ENCODE assay signal across 26 cellular contexts in the genomic region with DNA sequence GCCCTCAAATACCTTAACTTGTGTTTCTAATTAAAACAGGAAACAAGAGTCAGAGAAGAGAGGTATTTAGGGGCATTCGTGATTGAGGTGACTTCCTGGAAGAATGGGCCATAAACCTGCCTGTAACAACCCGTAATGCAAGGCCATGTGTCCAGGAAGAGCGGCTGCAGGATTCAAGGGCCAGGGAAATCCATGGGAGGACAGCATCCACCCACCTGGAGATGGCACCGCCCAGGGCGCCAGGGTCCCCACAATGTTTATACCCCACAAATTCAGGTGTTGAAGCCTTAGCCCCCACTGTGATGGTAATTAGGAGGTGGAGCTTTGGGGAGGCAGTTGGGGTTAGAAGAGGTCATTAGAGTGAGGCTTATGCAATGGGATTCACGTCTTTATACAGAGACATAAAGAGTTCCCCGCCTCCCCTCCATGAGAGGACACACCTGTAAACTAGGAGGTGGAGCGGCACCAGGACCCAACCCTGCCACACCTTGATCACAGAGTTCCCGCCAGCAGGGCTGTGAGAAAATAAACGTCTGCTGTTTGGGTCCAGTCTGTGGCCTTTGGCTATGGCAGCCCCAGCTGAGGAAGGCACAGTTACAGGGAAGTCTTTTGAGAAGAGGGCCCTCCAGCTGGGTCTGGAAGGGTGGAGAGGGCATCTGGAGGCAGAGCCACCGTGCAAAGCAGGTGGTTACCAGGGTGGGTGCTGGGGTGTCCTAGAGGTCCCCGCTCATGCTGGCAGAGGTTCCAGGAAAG.
"Had no signal": no experiment of that assay in that cellular context is flagged by ENCODE, and none has a peak within 500 bp of the region (broad histone marks: within the 10 kb centered on the region; RNA-seq: fewer than 3 reads in every experiment).

No MANE protein-coding gene starts in this region.

- H3K36me3 Mint-ChIP-seq: memory B cell; naive thymus-derived CD4-positive, alpha-beta T cell; stimulated activated effector memory CD8-positive, alpha-beta T cell treated with anti-CD3 and anti-CD28 coated beads, Interleukin-12 subunit alpha, Interleukin-12 subunit beta, amount 100 ng/mL, for 72 hours had no signal

- H3K27ac ChIP-seq: epithelial cell of prostate, gastrocnemius medialis, ovary, psoas muscle, sigmoid colon, stomach, testis, tibial artery, upper lobe of right lung, uterus had no signal

- H3K4me1 ChIP-seq: gastrocnemius medialis, psoas muscle, sigmoid colon, stomach, tibial artery, upper lobe of right lung, uterus had no signal

- H3K9me3 ChIP-seq: gastrocnemius medialis, ovary, psoas muscle, sigmoid colon, testis, upper lobe of right lung, uterus had no signal

- H3K4me3 Mint-ChIP-seq: endodermal cell; memory B cell; naive thymus-derived CD4-positive, alpha-beta T cell; stimulated activated effector memory CD8-positive, alpha-beta T cell treated with anti-CD3 and anti-CD28 coated beads, Interleukin-12 subunit alpha, Interleukin-12 subunit beta, amount 100 ng/mL, for 72 hours had no signal

- H3K27ac Mint-ChIP-seq: endodermal cell; memory B cell; naive thymus-derived CD4-positive, alpha-beta T cell; nephron; stimulated activated effector memory CD8-positive, alpha-beta T cell treated with anti-CD3 and anti-CD28 coated beads, Interleukin-12 subunit alpha, Interleukin-12 subunit beta, amount 100 ng/mL, for 72 hours had no signal

- DNase-seq: cortex of kidney; effector CD8-positive, alpha-beta T cell; endodermal cell; foreskin fibroblast; gastrocnemius medialis; head of caudate nucleus; naive thymus-derived CD4-positive, alpha-beta T cell; occipital lobe; ovary; posterior cingulate gyrus; psoas muscle; right cardiac atrium; sigmoid colon; stimulated activated CD4-positive, alpha-beta T cell treated with anti-CD3 and anti-CD28 coated beads, Interleukin-2, amount 100 ng/mL, for 24 hours; stimulated activated CD4-positive, alpha-beta T cell treated with anti-CD3 and anti-CD28 coated beads, Interleukin-4, amount 100 ng/mL, for 24 hours; stimulated activated naive CD4-positive, alpha-beta T cell treated with Interleukin-2 at 50 U/mL for 16 hours; stomach; testis; upper lobe of right lung; uterus had no signal

- H3K27me3 ChIP-seq: gastrocnemius medialis, ovary, sigmoid colon, testis, tibial artery, upper lobe of right lung, uterus had no signal

- H3K4me1 Mint-ChIP-seq: endodermal cell; naive thymus-derived CD4-positive, alpha-beta T cell; nephron; stimulated activated effector memory CD8-positive, alpha-beta T cell treated with anti-CD3 and anti-CD28 coated beads, Interleukin-12 subunit alpha, Interleukin-12 subunit beta, amount 100 ng/mL, for 72 hours had no signal

- H3K27me3 Mint-ChIP-seq: memory B cell had no signal

- H3K9me3 Mint-ChIP-seq: endodermal cell; memory B cell; nephron; stimulated activated effector memory CD8-positive, alpha-beta T cell treated with anti-CD3 and anti-CD28 coated beads, Interleukin-12 subunit alpha, Interleukin-12 subunit beta, amount 100 ng/mL, for 72 hours had no signal

- H3K4me3 ChIP-seq: gastrocnemius medialis, lung, ovary, psoas muscle, sigmoid colon, stomach, testis, tibial artery, upper lobe of right lung, uterus had no signal

- H3K36me3 ChIP-seq: gastrocnemius medialis, ovary, sigmoid colon, stomach, tibial artery, upper lobe of right lung, uterus had no signal
